16 cellular contexts compared by ENCODE assay signal in the genomic region with DNA sequence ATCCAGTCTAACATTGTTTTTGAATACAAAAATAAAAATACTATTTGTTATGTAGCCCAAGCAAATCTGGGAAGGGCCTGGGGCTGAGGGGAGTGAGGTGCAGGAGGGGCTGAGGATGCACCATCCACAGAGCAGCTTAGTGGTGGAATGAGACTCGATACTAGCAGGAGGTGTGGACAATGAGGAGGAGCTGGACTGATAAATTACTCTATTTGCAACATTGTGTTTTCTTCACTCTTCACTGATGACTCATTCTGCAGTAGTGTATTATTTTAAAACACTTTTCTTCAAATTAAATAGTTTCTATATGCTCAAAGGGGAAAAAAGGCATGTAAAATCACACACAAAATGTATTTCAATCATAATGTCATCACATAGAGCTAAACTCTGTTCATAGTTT.
DNase-seq lines count a peak whose midpoint lies in the region; ATAC-seq, FAIRE-seq and TF ChIP-seq lines count a peak whose summit lies in the region.
"Had no signal": no experiment of that assay in that cellular context is flagged by ENCODE, and none has a peak within 500 bp of the region (broad histone marks: within the 10 kb centered on the region; RNA-seq: fewer than 3 reads in every experiment).

No MANE protein-coding gene starts in this region.

- no peaks in the 10 kb centered on the region for H3K79me1 ChIP-seq in neuronal stem cell (ENCODE audit: low read depth, low read length)

- peaks cover 5 to 7% of the 10 kb centered on the region in 2 donors for H3K9me3 Mint-ChIP-seq in activated T-cell treated with anti-CD3 and anti-CD28 coated beads, Interleukin-2, amount 50 U/mL, for 72 hours
- peaks cover 15% of the 10 kb centered on the region for H3K9me3 Mint-ChIP-seq in mesothelial cell of epicardium

- no peak overlapping the region for H3K18ac ChIP-seq in neuronal stem cell (ENCODE audit: low read length)

- no peak overlapping the region for H3K4ac ChIP-seq in neuronal stem cell (ENCODE audit: low read length)

- CTCF ChIA-PET in endothelial cell of umbilical vein (lab: Charles Lee) = interaction anchor here (0.6 kb wide), 1 partner anchor 1016 kb away, joined by 3 read pairs; no protein-coding TSS in a partner anchor

- no peak for DNase-seq in activated T-cell treated with anti-CD3 and anti-CD28 coated beads, Interleukin-2, amount 50 U/mL, for 72 hours
- no peak for DNase-seq in activated T-cell treated with anti-CD3 and anti-CD28 coated beads, Interleukin-2, amount 50 U/mL, for 48 hours
- DNase-seq in endothelial cell of umbilical vein (ENCODE audit: low read depth, low spot score) (no peak), mesothelial cell of epicardium (ENCODE audit: low spot score in 2 of 2, unreplicated experiment in 2 of 2) (no peak), neuronal stem cell (ENCODE audit: low spot score) (no peak), upper lobe of right lung (no peak), NCI-H187 (lab: John Stamatoyannopoulos, UW) (no peak), HT-29 (ENCODE audit: low spot score) (no peak)
- DNase-seq: NCI-H1048, NCI-H146, NCI-H345, NCI-H526 treated with DMSO at 0.1 percent for 48 hours had no signal

- no peak overlapping the region for H3K4me2 ChIP-seq in endothelial cell of umbilical vein (ENCODE audit: insufficient read depth, low read length)
- no peak overlapping the region for H3K4me2 ChIP-seq in neuronal stem cell (ENCODE audit: insufficient read depth, low read length, poor library complexity, severe bottlenecking)

- intact Hi-C loops in endothelial cell of umbilical vein (cut with micrococcal nuclease) (no loop called here), upper lobe of right lung (cut with DNase I) (no loop called here)

- H3K9ac ChIP-seq in endothelial cell of umbilical vein (replicated peaks; ENCODE audit: extremely low read depth, insufficient read depth, low read length) (no peak overlapping the region), neuronal stem cell (ENCODE audit: low read depth, low read length, poor library complexity) (no peak overlapping the region)

- TF ChIP-seq CTCF in endothelial cell of umbilical vein (IDR thresholded peaks at IDR 0.05; ENCODE audit: extremely low read depth in 1 of 2, insufficient read depth in 1 of 2, low read depth in 1 of 2, low read length in 2 of 2) (no peak), mesothelial cell of epicardium (IDR thresholded peaks at IDR 0.05; ENCODE audit: unreplicated experiment) (no peak), upper lobe of right lung (IDR thresholded peaks at IDR 0.05) (no peak)

- no peaks in the 10 kb centered on the region for H3K4me1 Mint-ChIP-seq in activated T-cell treated with anti-CD3 and anti-CD28 coated beads, Interleukin-2, amount 50 U/mL, for 72 hours (ENCODE audit: low read depth)
- peaks cover 32% of the 10 kb centered on the region for H3K4me1 Mint-ChIP-seq in mesothelial cell of epicardium

- FAIRE-seq in endothelial cell of umbilical vein (lab: Jason Lieb, UNC) = no peak
- FAIRE-seq: GM18507 had no signal

- H3K9me1 ChIP-seq in endothelial cell of umbilical vein (replicated peaks; ENCODE audit: control insufficient read depth, extremely low read depth, insufficient read depth, low read length) = no peaks in the 10 kb centered on the region

- WGBS in neuronal stem cell (ENCODE audit: extremely low coverage in 2 of 2, insufficient read length in 2 of 2, insufficient replicate concordance in 1 of 2), 2 donors = no CpG with 5 or more reads among the region's 1 CpG

- H2BK5ac ChIP-seq in neuronal stem cell (ENCODE audit: low read length) = no peak overlapping the region

- H3K27ac Mint-ChIP-seq in activated T-cell treated with anti-CD3 and anti-CD28 coated beads, Interleukin-2, amount 50 U/mL, for 72 hours = peak overlapping the region; percentile 24
- H3K27ac Mint-ChIP-seq in mesothelial cell of epicardium = peak overlapping the region; percentile 57

- H2AK5ac ChIP-seq in neuronal stem cell (ENCODE audit: low read depth, low read length) = no peak overlapping the region

- H3K23ac ChIP-seq in neuronal stem cell (ENCODE audit: low read depth, low read length, poor library complexity) = no peak overlapping the region

- H3K36me3 ChIP-seq in endothelial cell of umbilical vein (ENCODE audit: control insufficient read depth in 2 of 2, extremely low read depth in 1 of 2, insufficient read depth in 2 of 2, low read length in 2 of 2) (no peaks in the 10 kb centered on the region), neuronal stem cell (replicated peaks in 1 of 2; ENCODE audit: control insufficient read depth in 2 of 2, insufficient read depth in 2 of 2, low read length in 2 of 2) (no peaks in the 10 kb centered on the region), upper lobe of right lung (no peaks in the 10 kb centered on the region)
- H3K36me3 ChIP-seq: HAP-1 had no signal

- no peak overlapping the region for H3K4me3 Mint-ChIP-seq in activated T-cell treated with anti-CD3 and anti-CD28 coated beads, Interleukin-2, amount 50 U/mL, for 72 hours
- no peak overlapping the region for H3K4me3 Mint-ChIP-seq in mesothelial cell of epicardium

- no peak overlapping the region for H3K14ac ChIP-seq in neuronal stem cell (ENCODE audit: low read length)

- no peaks in the 10 kb centered on the region for H3K4me1 ChIP-seq in endothelial cell of umbilical vein (ENCODE audit: control insufficient read depth, extremely low read depth, insufficient read depth, low read length)
- H3K4me1 ChIP-seq in neuronal stem cell (ENCODE audit: control insufficient read depth in 2 of 2, insufficient read depth in 1 of 2, low read depth in 1 of 2, low read length in 2 of 2) = no peaks in the 10 kb centered on the region
- H3K4me1 ChIP-seq in upper lobe of right lung = no peaks in the 10 kb centered on the region
- H3K4me1 ChIP-seq: HAP-1 had no signal

- dilution Hi-C loops in endothelial cell of umbilical vein (cut with MboI; ENCODE audit: extremely low pct_ligation_motif_present, low sequenced_read_pairs) = no loop called here

- no peak overlapping the region for H4K91ac ChIP-seq in neuronal stem cell (ENCODE audit: low read depth, low read length, poor library complexity)

- no peaks in the 10 kb centered on the region for H3K27me3 ChIP-seq in endothelial cell of umbilical vein (ENCODE audit: control insufficient read depth in 2 of 2, insufficient read depth in 2 of 2, low read length in 2 of 2)
- H3K27me3 ChIP-seq in neuronal stem cell (ENCODE audit: control insufficient read depth in 3 of 3, insufficient read depth in 3 of 3, low read depth in 1 of 3, low read length in 3 of 3) = no peaks in the 10 kb centered on the region
- H3K27me3 ChIP-seq in upper lobe of right lung = no peaks in the 10 kb centered on the region

- no peak for TF ChIP-seq POLR2A in endothelial cell of umbilical vein (IDR thresholded peaks at IDR 0.05; ENCODE audit: low read depth, low read length)

- no peak for ATAC-seq in activated T-cell treated with anti-CD3 and anti-CD28 coated beads, Interleukin-2, amount 50 U/mL, for 72 hours (replicated peaks in 1 of 2)
- ATAC-seq in upper lobe of right lung = no peak

- no peaks in the 10 kb centered on the region for H4K20me1 ChIP-seq in endothelial cell of umbilical vein (replicated peaks; ENCODE audit: control insufficient read depth, extremely low read depth, insufficient read depth, low read length)

- H3K79me2 ChIP-seq in endothelial cell of umbilical vein (ENCODE audit: control insufficient read depth, insufficient read depth, low read length) = no peaks in the 10 kb centered on the region

- H3K27ac ChIP-seq in endothelial cell of umbilical vein (ENCODE audit: insufficient read depth, low read depth, low read length) (no peak overlapping the region), neuronal stem cell (replicated peaks; ENCODE audit: low read length) (no peak overlapping the region), upper lobe of right lung (no peak overlapping the region)
- H3K27ac ChIP-seq: 22Rv1, C4-2B had no signal

- no peaks in the 10 kb centered on the region for H3K9me3 ChIP-seq in endothelial cell of umbilical vein (replicated peaks; ENCODE audit: control insufficient read depth, insufficient read depth, low read length)
- H3K9me3 ChIP-seq in neuronal stem cell (replicated peaks in 1 of 2; ENCODE audit: control insufficient read depth in 2 of 2, insufficient read depth in 1 of 2, low read depth in 1 of 2, low read length in 2 of 2) = peaks cover 0 to 7% of the 10 kb centered on the region in 2 donors
- no peaks in the 10 kb centered on the region for H3K9me3 ChIP-seq in upper lobe of right lung

- no peak overlapping the region for H2BK120ac ChIP-seq in neuronal stem cell (ENCODE audit: low read depth, low read length)

- BruUV-seq in endothelial cell of umbilical vein (replicated peaks; lab: Mats Ljungman, UMichigan) = no TSS peak

- H4K8ac ChIP-seq in neuronal stem cell (ENCODE audit: low read depth, low read length) = no peak overlapping the region

- H2BK15ac ChIP-seq in neuronal stem cell (ENCODE audit: low read length) = no peak overlapping the region

- POLR2A ChIA-PET in endothelial cell of umbilical vein (lab: Charles Lee) = no interaction called here

- no peak overlapping the region for H3K4me3 ChIP-seq in endothelial cell of umbilical vein (replicated peaks in 1 of 3; ENCODE audit: insufficient read depth in 1 of 3, low read depth in 1 of 3, low read length in 3 of 3)
- H3K4me3 ChIP-seq in neuronal stem cell (ENCODE audit: low read length in 2 of 2) = no peak overlapping the region
- no peak overlapping the region for H3K4me3 ChIP-seq in upper lobe of right lung
- H3K4me3 ChIP-seq: HAP-1 had no signal

- H2AFZ ChIP-seq in endothelial cell of umbilical vein (ENCODE audit: low read depth, low read length) (no peak overlapping the region), neuronal stem cell (ENCODE audit: low read length) (no peak overlapping the region)

- H2BK12ac ChIP-seq in neuronal stem cell (ENCODE audit: low read length) = no peak overlapping the region

- H3K27me3 Mint-ChIP-seq in activated T-cell treated with anti-CD3 and anti-CD28 coated beads, Interleukin-2, amount 50 U/mL, for 72 hours (ENCODE audit: low read depth) = no peaks in the 10 kb centered on the region
- no peaks in the 10 kb centered on the region for H3K27me3 Mint-ChIP-seq in mesothelial cell of epicardium (ENCODE audit: low read depth)

- no peaks in the 10 kb centered on the region for H3K36me3 Mint-ChIP-seq in activated T-cell treated with anti-CD3 and anti-CD28 coated beads, Interleukin-2, amount 50 U/mL, for 72 hours (ENCODE audit: insufficient read depth in 2 of 2)
- peaks cover 14% of the 10 kb centered on the region for H3K36me3 Mint-ChIP-seq in mesothelial cell of epicardium

TF ChIP-seq in endothelial cell of umbilical vein, 7 proteins besides CTCF, POLR2A, EP300 and RAD21:
- TF ChIP-seq FOS (IDR thresholded peaks at IDR 0.05; ENCODE audit: borderline replicate concordance, insufficient read depth, low read length) (peak; percentile 35), EZH2 (IDR thresholded peaks at IDR 0.05; ENCODE audit: borderline replicate concordance, low read depth, low read length, severe bottlenecking) (no peak)
